ENCODE assay signal across 21 cellular contexts in the genomic region with DNA sequence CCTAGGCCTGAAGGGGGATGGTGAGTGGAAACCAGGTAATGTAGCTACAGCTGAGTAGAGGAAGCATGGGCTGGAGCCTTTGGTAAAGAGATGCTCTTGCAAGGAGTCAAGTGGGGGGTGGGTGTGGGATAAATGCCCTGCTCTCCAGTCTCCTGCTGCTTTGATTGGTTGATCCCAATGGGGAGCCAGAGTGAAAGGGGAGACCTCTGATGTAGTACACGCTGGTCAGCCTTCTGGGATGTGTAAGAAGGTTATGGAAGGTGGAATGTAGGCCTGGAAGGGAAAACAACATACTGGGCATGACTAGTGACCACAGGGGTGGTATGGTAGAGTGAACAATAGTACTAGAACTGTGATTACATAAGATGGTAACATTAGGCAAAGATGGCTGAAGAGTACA. TPM values are rescaled to one million over a fixed set of nuclear protein-coding genes. Genes with fewer than 3 reads are reported as not detected.
DNase-seq lines count a peak whose midpoint lies in the region; ATAC-seq and TF ChIP-seq lines count a peak whose summit lies in the region.
"Had no signal": no experiment of that assay in that cellular context is flagged by ENCODE, and none has a peak within 500 bp of the region (broad histone marks: within the 10 kb centered on the region; RNA-seq: fewer than 3 reads in every experiment).

No MANE protein-coding gene starts in this region.

- no peak overlapping the region for H2BK120ac ChIP-seq in IMR-90 (ENCODE audit: low read depth, low read length)

- H3K14ac ChIP-seq in IMR-90 (replicated peaks; ENCODE audit: low read depth, low read length), result no peak overlapping the region

- no peaks in the 10 kb centered on the region for H3K36me3 Mint-ChIP-seq in glutamatergic neuron (ENCODE audit: unreplicated experiment)
- peaks cover 10% of the 10 kb centered on the region for H3K36me3 Mint-ChIP-seq in activated CD8-positive, alpha-beta memory T cell treated with anti-CD3 and anti-CD28 coated beads, Interleukin-2, amount 10 ng/mL, durations not matched to agents 7 days and 5 days

- no peak overlapping the region for H3K56ac ChIP-seq in IMR-90 (ENCODE audit: extremely low read depth, insufficient read depth, low read length)

- in situ Hi-C loops in IMR-90 (cut with MboI; ENCODE audit: low sequenced_read_pairs), result no loop called here

- WGBS in IMR-90 (ENCODE audit: extremely low coverage in 2 of 2, insufficient read length in 1 of 2), 2 experiments, result 100% methylated on average over 1 of the region's 1 CpG; no CpG with 5 or more reads in 1 of the 2 experiments
- WGBS in smooth muscle cell (ENCODE audit: low lambda C conversion rate), result 100% methylated on average over 1 of the region's 1 CpG

- peaks cover 21% of the 10 kb centered on the region for H3K4me1 Mint-ChIP-seq in glutamatergic neuron (ENCODE audit: low read depth, unreplicated experiment)
- peaks cover 29% of the 10 kb centered on the region for H3K4me1 Mint-ChIP-seq in activated CD8-positive, alpha-beta memory T cell treated with anti-CD3 and anti-CD28 coated beads, Interleukin-2, amount 10 ng/mL, durations not matched to agents 7 days and 5 days

- BruUV-seq in IMR-90 (replicated peaks; lab: Mats Ljungman, UMichigan), result no TSS peak

- peaks cover 7% of the 10 kb centered on the region for H3K4me1 ChIP-seq in IMR-90 (ENCODE audit: control insufficient read depth, insufficient read depth, low read length)
- H3K4me1 ChIP-seq in iPS-20b (ENCODE audit: insufficient read depth, low read length), result peaks cover 30% of the 10 kb centered on the region; the same call in 1 of the 2 replicates
- peaks cover 29% of the 10 kb centered on the region for H3K4me1 ChIP-seq in smooth muscle cell (ENCODE audit: low read depth)

- POLR2A ChIA-PET in IMR-90 (lab: Charles Lee; ENCODE audit: unreplicated experiment), result no interaction called here

- peaks cover 2% of the 10 kb centered on the region for H3K36me3 ChIP-seq in IMR-90 (ENCODE audit: control insufficient read depth, insufficient read depth, low read length)
- peaks cover 48% of the 10 kb centered on the region for H3K36me3 ChIP-seq in iPS-20b (ENCODE audit: insufficient read depth, low read depth, low read length)
- no peaks in the 10 kb centered on the region for H3K36me3 ChIP-seq in smooth muscle cell (ENCODE audit: low read depth)
- H3K36me3 ChIP-seq: SJCRH30 had no signal

- no peak overlapping the region for H3K23ac ChIP-seq in IMR-90 (ENCODE audit: low read depth, low read length)

- H2BK5ac ChIP-seq in IMR-90 (ENCODE audit: low read depth, low read length, poor library complexity, severe bottlenecking), result no peak overlapping the region

- no peak for TF ChIP-seq POLR2A in IMR-90 (IDR thresholded peaks at IDR 0.05; ENCODE audit: low read depth, low read length)

- no peak overlapping the region for H3K4me2 ChIP-seq in IMR-90 (ENCODE audit: low read depth, low read length)
- no peak overlapping the region for H3K4me2 ChIP-seq in smooth muscle cell
- H3K4me2 ChIP-seq: A549, KMS-11 had no signal

- CTCF ChIA-PET in IMR-90 (lab: Yijun Ruan, JAX), result interaction anchor here (0.5 kb wide), 1 partner anchor 99 kb away, joined by 3 read pairs; no protein-coding TSS in a partner anchor
- CTCF ChIA-PET in activated CD8-positive, alpha-beta memory T cell treated with anti-CD3 and anti-CD28 coated beads, Interleukin-2, amount 10 ng/mL, durations not matched to agents 7 days and 5 days (lab: Charles Lee), result interaction anchor here (1.0 kb wide), 1 partner anchor 198 kb away, joined by 3 read pairs; a partner anchor contains a TSS

- H4K5ac ChIP-seq in IMR-90 (ENCODE audit: low read depth, low read length), result no peak overlapping the region

- peak; percentile 19 for DNase-seq in AG10803 (ENCODE audit: low read depth)
- peak; percentile 16 for DNase-seq in IMR-90
- peak; percentile 31 for DNase-seq in astrocyte of the hippocampus (ENCODE audit: low read depth, low spot score)
- no peak for DNase-seq in smooth muscle cell (lab: John Stamatoyannopoulos, UW; ENCODE audit: unreplicated experiment)
- DNase-seq in glutamatergic neuron, result no peak
- DNase-seq in activated CD8-positive, alpha-beta memory T cell treated with anti-CD3 and anti-CD28 coated beads, Interleukin-2, amount 10 ng/mL, durations not matched to agents 7 days and 5 days, result no peak
- DNase-seq in NCI-H2029 (lab: John Stamatoyannopoulos, UW), result no peak
- DNase-seq: AML-193, Calu3, DMS79, GM23248, HFFc6, NCI-H2081, NCI-H345, NCI-H526 treated with DMSO at 0.1 percent for 48 hours, OCI-M1, SJCRH30 had no signal

- H4K20me1 ChIP-seq in IMR-90 (ENCODE audit: insufficient read depth, low read length) (no peaks in the 10 kb centered on the region), smooth muscle cell (ENCODE audit: low read depth) (peaks cover 3% of the 10 kb centered on the region)

- H2BK20ac ChIP-seq in IMR-90 (ENCODE audit: low read depth, low read length), result no peak overlapping the region

- H2AFZ ChIP-seq in IMR-90 (replicated peaks; ENCODE audit: low read length, poor library complexity) (no peak overlapping the region), smooth muscle cell (ENCODE audit: low read depth) (no peak overlapping the region)
- H2AFZ ChIP-seq: GM23248 had no signal

- TF ChIP-seq RAD21 in IMR-90 (IDR thresholded peaks at IDR 0.05; ENCODE audit: low read length), result no peak

- H2AK9ac ChIP-seq in IMR-90 (replicated peaks; ENCODE audit: low read depth, low read length, poor library complexity), result no peak overlapping the region

- H3K18ac ChIP-seq in IMR-90 (ENCODE audit: low read depth, low read length), result no peak overlapping the region

- H3K27me3 ChIP-seq in IMR-90 (ENCODE audit: control insufficient read depth, insufficient read depth, low read length), result no peaks in the 10 kb centered on the region
- no peaks in the 10 kb centered on the region for H3K27me3 ChIP-seq in iPS-20b (ENCODE audit: insufficient read depth, low read length)
- no peaks in the 10 kb centered on the region for H3K27me3 ChIP-seq in smooth muscle cell (ENCODE audit: low read depth)
- H3K27me3 ChIP-seq: SJCRH30 had no signal

- H3F3A ChIP-seq in smooth muscle cell (ENCODE audit: low read depth), result peaks cover 26% of the 10 kb centered on the region

- 0 out of 2 replicates have a peak, but pooled peaks cover 4% of the 10 kb centered on the region for H3K9me1 ChIP-seq in IMR-90 (ENCODE audit: insufficient read depth, low read length)

- TF ChIP-seq CTCF in AG10803 (conservative IDR thresholded peaks at IDR 0.05; ENCODE audit: low read length) (no peak), IMR-90 (conservative IDR thresholded peaks at IDR 0.05; ENCODE audit: low read depth, low read length) (no peak), smooth muscle cell (IDR thresholded peaks at IDR 0.05; ENCODE audit: borderline replicate concordance, insufficient read depth, poor library complexity, severe bottlenecking) (no peak), glutamatergic neuron (IDR thresholded peaks at IDR 0.05; ENCODE audit: partially characterized antibody, unreplicated experiment) (no peak)

- H2BK15ac ChIP-seq in IMR-90 (ENCODE audit: low read depth, low read length), result no peak overlapping the region

- H4K8ac ChIP-seq in IMR-90 (ENCODE audit: low read depth in 2 of 2, low read length in 2 of 2), result no peak overlapping the region

- H4K91ac ChIP-seq in IMR-90 (ENCODE audit: insufficient read depth, low read depth, low read length), result no peak overlapping the region

- H2AK5ac ChIP-seq in IMR-90 (ENCODE audit: low read depth, low read length), result no peak overlapping the region

- H3K27me3 Mint-ChIP-seq in glutamatergic neuron (ENCODE audit: unreplicated experiment), result no peaks in the 10 kb centered on the region
- H3K27me3 Mint-ChIP-seq in activated CD8-positive, alpha-beta memory T cell treated with anti-CD3 and anti-CD28 coated beads, Interleukin-2, amount 10 ng/mL, durations not matched to agents 7 days and 5 days, result no peaks in the 10 kb centered on the region

- H3K27ac Mint-ChIP-seq in glutamatergic neuron (ENCODE audit: unreplicated experiment), result no peak overlapping the region
- no peak overlapping the region for H3K27ac Mint-ChIP-seq in activated CD8-positive, alpha-beta memory T cell treated with anti-CD3 and anti-CD28 coated beads, Interleukin-2, amount 10 ng/mL, durations not matched to agents 7 days and 5 days
- H3K27ac Mint-ChIP-seq: HFFc6 had no signal

- ATAC-seq in IMR-90 (ENCODE audit: low read depth), result no peak
- ATAC-seq in activated CD8-positive, alpha-beta memory T cell treated with anti-CD3 and anti-CD28 coated beads, Interleukin-2, amount 10 ng/mL, durations not matched to agents 7 days and 5 days, result no peak
- ATAC-seq: A549 had no signal

- H3K4me3 Mint-ChIP-seq in glutamatergic neuron (ENCODE audit: unreplicated experiment), result no peak overlapping the region
- H3K4me3 Mint-ChIP-seq in activated CD8-positive, alpha-beta memory T cell treated with anti-CD3 and anti-CD28 coated beads, Interleukin-2, amount 10 ng/mL, durations not matched to agents 7 days and 5 days, result no peak overlapping the region
- H3K4me3 Mint-ChIP-seq: HFFc6 had no signal

- no peak overlapping the region for H3K27ac ChIP-seq in IMR-90 (ENCODE audit: insufficient read depth, low read length)
- peak overlapping the region; percentile 8 for H3K27ac ChIP-seq in iPS-20b (ENCODE audit: low read length)
- H3K27ac ChIP-seq in smooth muscle cell (ENCODE audit: low read depth), result no peak overlapping the region
- H3K27ac ChIP-seq: A549, GM23248, KMS-11, RWPE1, SJCRH30 had no signal

- H3K4me3 ChIP-seq in AG10803 (ENCODE audit: low read length) (no peak overlapping the region), IMR-90 (ENCODE audit: insufficient read depth, low read depth, low read length) (no peak overlapping the region), iPS-20b (ENCODE audit: low read length) (no peak overlapping the region), smooth muscle cell (no peak overlapping the region)
- H3K4me3 ChIP-seq: A549, GM23248, SJCRH30 had no signal

- H3K9me3 Mint-ChIP-seq in glutamatergic neuron (ENCODE audit: unreplicated experiment), result peaks cover 8% of the 10 kb centered on the region
- H3K9me3 Mint-ChIP-seq in activated CD8-positive, alpha-beta memory T cell treated with anti-CD3 and anti-CD28 coated beads, Interleukin-2, amount 10 ng/mL, durations not matched to agents 7 days and 5 days (ENCODE audit: low read depth), result no peaks in the 10 kb centered on the region
- H3K9me3 Mint-ChIP-seq: HFFc6 had no signal

- H3K79me1 ChIP-seq in IMR-90 (ENCODE audit: low read depth in 1 of 2, low read length in 2 of 2), result peaks cover 23 to 66% of the 10 kb centered on the region in 2 experiments

- intact Hi-C loops in IMR-90 (cut with micrococcal nuclease), result loop anchor here (5.0 kb wide), 1 partner anchor 33 kb away; no protein-coding TSS in a partner anchor

- dilution Hi-C loops in IMR-90 (cut with HindIII; ENCODE audit: low sequenced_read_pairs, unreplicated experiment), result no loop called here

- H3K79me2 ChIP-seq in smooth muscle cell (ENCODE audit: low read depth), result peaks cover 21% of the 10 kb centered on the region

- H3K9me3 ChIP-seq in IMR-90 (ENCODE audit: control insufficient read depth, insufficient read depth, low read length) (no peaks in the 10 kb centered on the region), iPS-20b (ENCODE audit: insufficient read depth, low read depth, low read length) (no peaks in the 10 kb centered on the region), smooth muscle cell (replicated peaks; ENCODE audit: low read depth) (no peaks in the 10 kb centered on the region)
- H3K9me3 ChIP-seq: A549, SJCRH30 had no signal

- H3K9ac ChIP-seq in IMR-90 (ENCODE audit: low read depth, low read length) (no peak overlapping the region), iPS-20b (ENCODE audit: low read depth, low read length) (peak overlapping the region; percentile 24; the same call in 1 of the 2 replicates), smooth muscle cell (ENCODE audit: low read depth) (no peak overlapping the region)
- H3K9ac ChIP-seq: GM23248, KMS-11 had no signal

- no peak overlapping the region for H3K4ac ChIP-seq in IMR-90 (ENCODE audit: low read depth, low read length)

RNA-seq across cellular contexts. Expression of a gene that starts 44.3 kb away (rescaled TPM):
- total RNA-seq in IMR-90 (2012; rRNA removed) (4.3 and 5.6 TPM in 2 replicates), smooth muscle cell (15.3 and 19.1 TPM in 2 replicates), glutamatergic neuron (ENCODE audit: unreplicated experiment) (31.6 TPM)
- polyA plus RNA-seq in IMR-90 (2012; rRNA removed) (0.76 and 1.0 TPM in 2 replicates), smooth muscle cell (2.1 and 2.5 TPM in 2 replicates)
- polyA plus RNA-seq in IMR-90 (2012; cell fraction: cytosol; rRNA removed), result 0.21 and 0.35 TPM in 2 replicates
- polyA plus RNA-seq in IMR-90 (2012; cell fraction: nucleus; rRNA removed; ENCODE audit: low replicate concordance), result 0.59 and 1.8 TPM in 2 replicates
- total RNA-seq in activated CD8-positive, alpha-beta memory T cell treated with anti-CD3 and anti-CD28 coated beads, Interleukin-2, amount 10 ng/mL, durations not matched to agents 7 days and 5 days, result 1 to 10 TPM; 2.2 to 2.8 TPM

Comparison
In these comparisons a context has a peak if more than half of its experiments do, and no peak if none do; other contexts are left out.
1. DNase-seq: peak in AG10803 (single experiment), IMR-90 (single experiment) and astrocyte of the hippocampus (single experiment); none in smooth muscle cell (single experiment), glutamatergic neuron (single experiment), activated CD8-positive, alpha-beta memory T cell treated with anti-CD3 and anti-CD28 coated beads, Interleukin-2, amount 10 ng/mL, durations not matched to agents 7 days and 5 days (single experiment) and NCI-H2029 (single experiment).